ENCODE assay signal across 1 cellular context in the genomic region with DNA sequence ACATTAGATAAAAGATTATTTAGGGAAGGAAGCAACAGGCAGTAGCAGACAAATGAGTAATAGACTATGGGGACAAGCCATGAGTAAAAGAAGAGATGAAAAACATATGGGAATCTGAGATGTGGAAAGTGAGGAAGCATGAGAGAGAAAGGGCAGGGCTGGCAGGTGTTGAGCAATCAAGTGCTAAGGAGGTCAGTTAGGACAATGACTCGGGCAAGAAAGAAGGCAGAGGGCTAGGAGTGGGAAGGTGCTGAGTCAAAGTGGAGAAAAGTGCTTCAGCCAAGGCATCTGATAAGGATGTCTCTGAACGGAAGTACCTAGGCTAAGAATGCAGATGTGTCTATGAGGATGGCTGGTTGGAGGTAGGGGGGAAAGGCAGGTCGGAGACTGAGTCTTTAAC.
TF ChIP-seq lines count a peak whose summit lies in the region.

No MANE protein-coding gene starts in this region.

TF ChIP-seq in GM23338, 12 proteins besides CTCF, POLR2A, EP300 and RAD21 (continued from another document):
- TF ChIP-seq, protein P1, sequence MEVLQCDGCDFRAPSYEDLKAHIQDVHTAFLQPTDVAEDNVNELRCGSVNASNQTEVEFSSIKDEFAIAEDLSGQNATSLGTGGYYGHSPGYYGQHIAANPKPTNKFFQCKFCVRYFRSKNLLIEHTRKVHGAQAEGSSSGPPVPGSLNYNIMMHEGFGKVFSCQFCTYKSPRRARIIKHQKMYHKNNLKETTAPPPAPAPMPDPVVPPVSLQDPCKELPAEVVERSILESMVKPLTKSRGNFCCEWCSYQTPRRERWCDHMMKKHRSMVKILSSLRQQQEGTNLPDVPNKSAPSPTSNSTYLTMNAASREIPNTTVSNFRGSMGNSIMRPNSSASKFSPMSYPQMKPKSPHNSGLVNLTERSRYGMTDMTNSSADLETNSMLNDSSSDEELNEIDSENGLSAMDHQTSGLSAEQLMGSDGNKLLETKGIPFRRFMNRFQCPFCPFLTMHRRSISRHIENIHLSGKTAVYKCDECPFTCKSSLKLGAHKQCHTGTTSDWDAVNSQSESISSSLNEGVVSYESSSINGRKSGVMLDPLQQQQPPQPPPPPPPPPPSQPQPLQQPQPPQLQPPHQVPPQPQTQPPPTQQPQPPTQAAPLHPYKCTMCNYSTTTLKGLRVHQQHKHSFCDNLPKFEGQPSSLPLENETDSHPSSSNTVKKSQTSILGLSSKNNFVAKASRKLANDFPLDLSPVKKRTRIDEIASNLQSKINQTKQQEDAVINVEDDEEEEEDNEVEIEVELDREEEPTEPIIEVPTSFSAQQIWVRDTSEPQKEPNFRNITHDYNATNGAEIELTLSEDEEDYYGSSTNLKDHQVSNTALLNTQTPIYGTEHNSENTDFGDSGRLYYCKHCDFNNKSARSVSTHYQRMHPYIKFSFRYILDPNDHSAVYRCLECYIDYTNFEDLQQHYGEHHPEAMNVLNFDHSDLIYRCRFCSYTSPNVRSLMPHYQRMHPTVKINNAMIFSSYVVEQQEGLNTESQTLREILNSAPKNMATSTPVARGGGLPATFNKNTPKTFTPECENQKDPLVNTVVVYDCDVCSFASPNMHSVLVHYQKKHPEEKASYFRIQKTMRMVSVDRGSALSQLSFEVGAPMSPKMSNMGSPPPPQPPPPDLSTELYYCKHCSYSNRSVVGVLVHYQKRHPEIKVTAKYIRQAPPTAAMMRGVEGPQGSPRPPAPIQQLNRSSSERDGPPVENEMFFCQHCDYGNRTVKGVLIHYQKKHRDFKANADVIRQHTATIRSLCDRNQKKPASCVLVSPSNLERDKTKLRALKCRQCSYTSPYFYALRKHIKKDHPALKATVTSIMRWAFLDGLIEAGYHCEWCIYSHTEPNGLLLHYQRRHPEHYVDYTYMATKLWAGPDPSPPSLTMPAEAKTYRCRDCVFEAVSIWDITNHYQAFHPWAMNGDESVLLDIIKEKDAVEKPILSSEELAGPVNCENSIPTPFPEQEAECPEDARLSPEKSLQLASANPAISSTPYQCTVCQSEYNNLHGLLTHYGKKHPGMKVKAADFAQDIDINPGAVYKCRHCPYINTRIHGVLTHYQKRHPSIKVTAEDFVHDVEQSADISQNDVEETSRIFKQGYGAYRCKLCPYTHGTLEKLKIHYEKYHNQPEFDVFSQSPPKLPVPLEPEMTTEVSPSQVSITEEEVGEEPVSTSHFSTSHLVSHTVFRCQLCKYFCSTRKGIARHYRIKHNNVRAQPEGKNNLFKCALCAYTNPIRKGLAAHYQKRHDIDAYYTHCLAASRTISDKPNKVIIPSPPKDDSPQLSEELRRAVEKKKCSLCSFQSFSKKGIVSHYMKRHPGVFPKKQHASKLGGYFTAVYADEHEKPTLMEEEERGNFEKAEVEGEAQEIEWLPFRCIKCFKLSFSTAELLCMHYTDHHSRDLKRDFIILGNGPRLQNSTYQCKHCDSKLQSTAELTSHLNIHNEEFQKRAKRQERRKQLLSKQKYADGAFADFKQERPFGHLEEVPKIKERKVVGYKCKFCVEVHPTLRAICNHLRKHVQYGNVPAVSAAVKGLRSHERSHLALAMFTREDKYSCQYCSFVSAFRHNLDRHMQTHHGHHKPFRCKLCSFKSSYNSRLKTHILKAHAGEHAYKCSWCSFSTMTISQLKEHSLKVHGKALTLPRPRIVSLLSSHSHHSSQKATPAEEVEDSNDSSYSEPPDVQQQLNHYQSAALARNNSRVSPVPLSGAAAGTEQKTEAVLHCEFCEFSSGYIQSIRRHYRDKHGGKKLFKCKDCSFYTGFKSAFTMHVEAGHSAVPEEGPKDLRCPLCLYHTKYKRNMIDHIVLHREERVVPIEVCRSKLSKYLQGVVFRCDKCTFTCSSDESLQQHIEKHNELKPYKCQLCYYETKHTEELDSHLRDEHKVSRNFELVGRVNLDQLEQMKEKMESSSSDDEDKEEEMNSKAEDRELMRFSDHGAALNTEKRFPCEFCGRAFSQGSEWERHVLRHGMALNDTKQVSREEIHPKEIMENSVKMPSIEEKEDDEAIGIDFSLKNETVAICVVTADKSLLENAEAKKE (CRISPR knock-in tag; IDR thresholded peaks at IDR 0.05), result no peak
- TF ChIP-seq EZH2phosphoT487 (IDR thresholded peaks at IDR 0.05; ENCODE audit: unreplicated experiment) (no peak), ZNF114 (CRISPR knock-in tag; IDR thresholded peaks at IDR 0.05) (no peak), STAT1 (IDR thresholded peaks at IDR 0.05; ENCODE audit: unreplicated experiment) (no peak), ZNF331 (CRISPR knock-in tag; IDR thresholded peaks at IDR 0.05; ENCODE audit: low read depth) (no peak), NANOG (IDR thresholded peaks at IDR 0.05; ENCODE audit: borderline replicate concordance) (no peak), JUNB (IDR thresholded peaks at IDR 0.05; ENCODE audit: unreplicated experiment) (no peak), EZH2 (IDR thresholded peaks at IDR 0.05; ENCODE audit: low read depth, unreplicated experiment) (no peak)
- TF ChIP-seq, protein P2, sequence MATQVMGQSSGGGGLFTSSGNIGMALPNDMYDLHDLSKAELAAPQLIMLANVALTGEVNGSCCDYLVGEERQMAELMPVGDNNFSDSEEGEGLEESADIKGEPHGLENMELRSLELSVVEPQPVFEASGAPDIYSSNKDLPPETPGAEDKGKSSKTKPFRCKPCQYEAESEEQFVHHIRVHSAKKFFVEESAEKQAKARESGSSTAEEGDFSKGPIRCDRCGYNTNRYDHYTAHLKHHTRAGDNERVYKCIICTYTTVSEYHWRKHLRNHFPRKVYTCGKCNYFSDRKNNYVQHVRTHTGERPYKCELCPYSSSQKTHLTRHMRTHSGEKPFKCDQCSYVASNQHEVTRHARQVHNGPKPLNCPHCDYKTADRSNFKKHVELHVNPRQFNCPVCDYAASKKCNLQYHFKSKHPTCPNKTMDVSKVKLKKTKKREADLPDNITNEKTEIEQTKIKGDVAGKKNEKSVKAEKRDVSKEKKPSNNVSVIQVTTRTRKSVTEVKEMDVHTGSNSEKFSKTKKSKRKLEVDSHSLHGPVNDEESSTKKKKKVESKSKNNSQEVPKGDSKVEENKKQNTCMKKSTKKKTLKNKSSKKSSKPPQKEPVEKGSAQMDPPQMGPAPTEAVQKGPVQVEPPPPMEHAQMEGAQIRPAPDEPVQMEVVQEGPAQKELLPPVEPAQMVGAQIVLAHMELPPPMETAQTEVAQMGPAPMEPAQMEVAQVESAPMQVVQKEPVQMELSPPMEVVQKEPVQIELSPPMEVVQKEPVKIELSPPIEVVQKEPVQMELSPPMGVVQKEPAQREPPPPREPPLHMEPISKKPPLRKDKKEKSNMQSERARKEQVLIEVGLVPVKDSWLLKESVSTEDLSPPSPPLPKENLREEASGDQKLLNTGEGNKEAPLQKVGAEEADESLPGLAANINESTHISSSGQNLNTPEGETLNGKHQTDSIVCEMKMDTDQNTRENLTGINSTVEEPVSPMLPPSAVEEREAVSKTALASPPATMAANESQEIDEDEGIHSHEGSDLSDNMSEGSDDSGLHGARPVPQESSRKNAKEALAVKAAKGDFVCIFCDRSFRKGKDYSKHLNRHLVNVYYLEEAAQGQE (IDR thresholded peaks at IDR 0.05; ENCODE audit: unreplicated experiment), result no peak
- TF ChIP-seq, protein P3, sequence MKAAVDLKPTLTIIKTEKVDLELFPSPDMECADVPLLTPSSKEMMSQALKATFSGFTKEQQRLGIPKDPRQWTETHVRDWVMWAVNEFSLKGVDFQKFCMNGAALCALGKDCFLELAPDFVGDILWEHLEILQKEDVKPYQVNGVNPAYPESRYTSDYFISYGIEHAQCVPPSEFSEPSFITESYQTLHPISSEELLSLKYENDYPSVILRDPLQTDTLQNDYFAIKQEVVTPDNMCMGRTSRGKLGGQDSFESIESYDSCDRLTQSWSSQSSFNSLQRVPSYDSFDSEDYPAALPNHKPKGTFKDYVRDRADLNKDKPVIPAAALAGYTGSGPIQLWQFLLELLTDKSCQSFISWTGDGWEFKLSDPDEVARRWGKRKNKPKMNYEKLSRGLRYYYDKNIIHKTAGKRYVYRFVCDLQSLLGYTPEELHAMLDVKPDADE (IDR thresholded peaks at IDR 0.05), result no peak
